In genomic region chr1:21659924-21660326, GRCh38 we compare ENCODE assay signal across 9 cellular contexts. TPM values are rescaled to one million over a fixed set of nuclear protein-coding genes. Genes with fewer than 3 reads are reported as not detected.
DNase-seq lines count a peak whose midpoint lies in the region; ATAC-seq, FAIRE-seq and TF ChIP-seq lines count a peak whose summit lies in the region.
"Had no signal": no experiment of that assay in that cellular context is flagged by ENCODE, and none has a peak within 500 bp of the region (broad histone marks: within the 10 kb centered on the region; RNA-seq: fewer than 3 reads in every experiment).

No MANE protein-coding gene starts in this region.

- FAIRE-seq in HepG2 (lab: Jason Lieb, UNC) = no peak

- peaks cover 25% of the 10 kb centered on the region for H3K27me3 Mint-ChIP-seq in endodermal cell (ENCODE audit: insufficient read depth)

- H3K9me3 Mint-ChIP-seq in endodermal cell = no peaks in the 10 kb centered on the region

- H3K36me3 Mint-ChIP-seq in endodermal cell (ENCODE audit: low read depth) = no peaks in the 10 kb centered on the region

- H3K4me3 Mint-ChIP-seq in endodermal cell = peak overlapping the region; percentile 54

- WGBS in HepG2 (ENCODE audit: low lambda C conversion rate) = 79% methylated on average over 4 of the region's 4 CpGs
- no CpG with 5 or more reads among the region's 4 CpGs for WGBS in right lobe of liver (ENCODE audit: insufficient coverage, low coverage, low lambda C conversion rate, missing lambda C conversion rate)
- 22 to 64% methylated on average over 2 to 4 of the region's 4 CpGs for WGBS in endodermal cell (ENCODE audit: insufficient coverage in 1 of 2, insufficient read length in 1 of 2), 2 experiments

- H3K27ac ChIP-seq in HepG2 (ENCODE audit: extremely low read length, insufficient read depth, low read length) (no peak overlapping the region), right lobe of liver (no peak overlapping the region), endodermal cell (ENCODE audit: low read depth, low read length) (no peak overlapping the region)

- H3K27me3 ChIP-seq in HepG2 (ENCODE audit: control insufficient read depth in 1 of 2, insufficient read depth in 2 of 2, low read length in 2 of 2) (no peaks in the 10 kb centered on the region), right lobe of liver (no peaks in the 10 kb centered on the region), endodermal cell (ENCODE audit: control insufficient read depth, insufficient read depth, low read length, poor library complexity, severe bottlenecking) (peaks cover 26% of the 10 kb centered on the region)
- H3K27me3 ChIP-seq: BE2C had no signal

- TF ChIP-seq CTCF in HepG2 (CRISPR knock-in tag; IDR thresholded peaks at IDR 0.05) (no peak), right lobe of liver (IDR thresholded peaks at IDR 0.05) (no peak), endodermal cell (conservative IDR thresholded peaks at IDR 0.05) (no peak)

- intact Hi-C loops in HepG2 (cut with micrococcal nuclease; ENCODE audit: unreplicated experiment) (loop anchor here (2.0 kb wide), 1 partner anchor 65 kb away; no protein-coding TSS in a partner anchor), right lobe of liver (cut with DNase I) (loop anchor here (10.0 kb wide), 3 partner anchors 65 to 285 kb away; no protein-coding TSS in a partner anchor)

- no peak overlapping the region for H2AFZ ChIP-seq in HepG2 (ENCODE audit: low read length)

- H3K9ac ChIP-seq in HepG2 (ENCODE audit: insufficient read depth, low read depth, low read length) (no peak overlapping the region), endodermal cell (ENCODE audit: extremely low read depth, low read length, poor library complexity, severe bottlenecking) (no peak overlapping the region)

- POLR2A ChIA-PET in HepG2 (lab: Yijun Ruan, JAX) = interaction anchor here (1.7 kb wide), 1 partner anchor 10 kb away, joined by 5 read pairs; the partner anchor contains the start of gene RAP1GAP

- TF ChIP-seq POLR2A in HepG2 (IDR thresholded peaks at IDR 0.05; ENCODE audit: insufficient read depth in 1 of 2, low read depth in 2 of 2, low read length in 2 of 2) (no peak), right lobe of liver (IDR thresholded peaks at IDR 0.05) (no peak)

- in situ Hi-C loops in HepG2 (cut with HindIII; ENCODE audit: extremely low pct_ligation_motif_present, low pct_unique_long_range_greater_than_20kb) = loop anchor here (5.0 kb wide), 1 partner anchor 148 kb away; no protein-coding TSS in a partner anchor

- TF ChIP-seq RAD21 in HepG2 (CRISPR knock-in tag; IDR thresholded peaks at IDR 0.05) = no peak

- DNase-seq in HepG2 (ENCODE audit: low spot score) (no peak), right lobe of liver (no peak), SW480 (ENCODE audit: low spot score) (peak; percentile 18), endodermal cell (no peak), COLO829 (ENCODE audit: low spot score) (no peak), dermis blood vessel endothelial cell (no peak)

- H3K4me2 ChIP-seq in HepG2 (ENCODE audit: low read depth, low read length) = peak overlapping the region; percentile 56; the same call in 1 of the 2 replicates

- H3K9me3 ChIP-seq in HepG2 (ENCODE audit: low read length) (no peaks in the 10 kb centered on the region), right lobe of liver (no peaks in the 10 kb centered on the region), endodermal cell (ENCODE audit: control insufficient read depth, low read length) (no peaks in the 10 kb centered on the region)
- H3K9me3 ChIP-seq: BE2C had no signal

- H3K36me3 ChIP-seq in HepG2 (replicated peaks in 1 of 2; ENCODE audit: control insufficient read depth in 1 of 2, insufficient read depth in 2 of 2, low read length in 2 of 2) (0 out of 5 replicates have a peak, but pooled peaks cover 0 to 3% of the 10 kb centered on the region in 2 experiments), right lobe of liver (no peaks in the 10 kb centered on the region), endodermal cell (ENCODE audit: control insufficient read depth, insufficient read depth, low read length) (no peaks in the 10 kb centered on the region)
- H3K36me3 ChIP-seq: BE2C had no signal

- peaks cover 3% of the 10 kb centered on the region for H3K4me1 Mint-ChIP-seq in endodermal cell

- TF ChIP-seq EP300 in HepG2 (IDR thresholded peaks at IDR 0.05; ENCODE audit: low read depth in 2 of 2, low read length in 2 of 2) (no peak), HepG2 (CRISPR knock-in tag; IDR thresholded peaks at IDR 0.05; ENCODE audit: borderline replicate concordance) (no peak)

- ATAC-seq in HepG2 (peak; percentile 18), right lobe of liver (no peak), HG03442 (IDR thresholded peaks at IDR 0.05; ENCODE audit: unreplicated experiment) (no peak), GM21825 (IDR thresholded peaks at IDR 0.05; ENCODE audit: unreplicated experiment) (no peak)

- peaks cover 50% of the 10 kb centered on the region for H4K20me1 ChIP-seq in HepG2 (ENCODE audit: insufficient read depth, low read length)

- H3K27ac Mint-ChIP-seq in endodermal cell = no peak overlapping the region

- no peaks in the 10 kb centered on the region for H3K79me2 ChIP-seq in HepG2 (ENCODE audit: insufficient read depth, low read length)

- CTCF ChIA-PET in HepG2 (lab: Yijun Ruan, JAX; ENCODE audit: low intra/inter-chr PET ratio, low total read pairs) = interaction anchor here (1.5 kb wide), 1 partner anchor 152 kb away, joined by 6 read pairs; no protein-coding TSS in a partner anchor

- peak overlapping the region in 1 of 3 experiments; percentile 61; a peak in 1 of 6 replicates for H3K4me3 ChIP-seq in HepG2 (replicated peaks in 1 of 3; ENCODE audit: insufficient read depth in 1 of 3, low read depth in 2 of 3, low read length in 3 of 3)
- no peak overlapping the region for H3K4me3 ChIP-seq in right lobe of liver
- no peak overlapping the region for H3K4me3 ChIP-seq in endodermal cell (ENCODE audit: low read length)

- peaks cover 27% of the 10 kb centered on the region for H3K4me1 ChIP-seq in HepG2 (ENCODE audit: insufficient read depth, low read length)
- H3K4me1 ChIP-seq in right lobe of liver = no peaks in the 10 kb centered on the region
- H3K4me1 ChIP-seq in endodermal cell (ENCODE audit: control insufficient read depth, insufficient read depth, low read length) = no peaks in the 10 kb centered on the region
- H3K4me1 ChIP-seq: BE2C had no signal

- no TSS peak for BruUV-seq in HepG2 (replicated peaks; lab: Mats Ljungman, UMichigan)

TF ChIP-seq in HepG2, 621 proteins besides CTCF, POLR2A, EP300 and RAD21 (continues in another document):
- TF ChIP-seq ZBTB4 (CRISPR knock-in tag; IDR thresholded peaks at IDR 0.05; ENCODE audit: borderline replicate concordance) (no peak), TEAD2 (CRISPR knock-in tag; IDR thresholded peaks at IDR 0.05) (no peak), AKAP8 (CRISPR knock-in tag; IDR thresholded peaks at IDR 0.05) (no peak), ZNF207 (IDR thresholded peaks at IDR 0.05; ENCODE audit: borderline replicate concordance) (no peak)

RNA-seq across cellular contexts. Expression of gene RAP1GAP, which starts 9.2 kb away (rescaled TPM):
- total RNA-seq in HepG2 (2016; rRNA removed; fragmentation: Illumina TruSeq; extraction: Trizol) (9.7 and 11.9 TPM in 2 replicates), right lobe of liver (10 to 100 TPM in 5 of 6 experiments, 1 to 10 TPM in 1; 8.0 to 38.1 (median 22.2) TPM), endodermal cell (1 to 10 TPM; 8.0 to 8.2 TPM), dermis blood vessel endothelial cell (under 0.01 and 0.05 TPM in 2 replicates)
- 3.8 and 5.0 TPM in 2 replicates for total RNA-seq in HepG2 (2016; cell fraction: cytosol; rRNA removed; fragmentation: Illumina TruSeq; extraction: Trizol; ENCODE audit: low read depth)
- total RNA-seq in HepG2 (2016; cell fraction: insoluble cytoplasmic fraction; rRNA removed; fragmentation: Illumina TruSeq; extraction: Trizol) = 7.8 and 12.1 TPM in 2 replicates
- total RNA-seq in HepG2 (2016; cell fraction: membrane; rRNA removed; fragmentation: Illumina TruSeq; extraction: Trizol) = 9.5 and 11.5 TPM in 2 replicates
- total RNA-seq in HepG2 (2016; cell fraction: nucleus; rRNA removed; fragmentation: Illumina TruSeq; extraction: Trizol) = 13.6 and 14.7 TPM in 2 replicates
- 37.5 and 46.1 TPM in 2 replicates for polyA plus RNA-seq in HepG2 (2011; rRNA removed)
- 21.6 and 24.9 TPM in 2 replicates for polyA plus RNA-seq in HepG2 (2011; cell fraction: cytosol; rRNA removed)
- polyA plus RNA-seq in HepG2 (2011; cell fraction: nucleus; rRNA removed) = 114 and 133 TPM in 2 replicates
- 22.0 and 27.8 TPM in 2 replicates for polyA plus RNA-seq in HepG2 (2012)
- 5.3 and 7.0 TPM in 2 replicates for polyA plus RNA-seq in HepG2 (2016; cell fraction: cytosol; fragmentation: Illumina TruSeq; extraction: Trizol; ENCODE audit: low read depth)
- polyA plus RNA-seq in HepG2 (2016; cell fraction: insoluble cytoplasmic fraction; fragmentation: Illumina TruSeq; extraction: Trizol; ENCODE audit: low read depth) = 17.1 and 23.0 TPM in 2 replicates
- 14.4 and 18.4 TPM in 2 replicates for polyA plus RNA-seq in HepG2 (2016; cell fraction: membrane; fragmentation: Illumina TruSeq; extraction: Trizol; ENCODE audit: low read depth)
- 58.0 and 62.8 TPM in 2 replicates for polyA plus RNA-seq in HepG2 (2016; cell fraction: nucleus; fragmentation: Illumina TruSeq; extraction: Trizol; ENCODE audit: insufficient read depth, low read depth)
- 18.4 and 45.8 TPM in 2 replicates for polyA minus RNA-seq in HepG2 (2011; rRNA and poly(A)+ RNA removed; ENCODE audit: low replicate concordance)
- 12.8 and 14.1 TPM in 2 replicates for polyA minus RNA-seq in HepG2 (2011; cell fraction: cytosol; rRNA and poly(A)+ RNA removed)
- 20.8 and 23.4 TPM in 2 replicates for polyA minus RNA-seq in HepG2 (2011; cell fraction: nucleus; rRNA and poly(A)+ RNA removed)
- 5.2 TPM for polyA plus RNA-seq in endodermal cell (2013, experiment 1 of 2)
- 5.8 TPM for polyA plus RNA-seq in endodermal cell (2013, experiment 2 of 2)
